8 cellular contexts compared by ENCODE assay signal in the genomic region with DNA sequence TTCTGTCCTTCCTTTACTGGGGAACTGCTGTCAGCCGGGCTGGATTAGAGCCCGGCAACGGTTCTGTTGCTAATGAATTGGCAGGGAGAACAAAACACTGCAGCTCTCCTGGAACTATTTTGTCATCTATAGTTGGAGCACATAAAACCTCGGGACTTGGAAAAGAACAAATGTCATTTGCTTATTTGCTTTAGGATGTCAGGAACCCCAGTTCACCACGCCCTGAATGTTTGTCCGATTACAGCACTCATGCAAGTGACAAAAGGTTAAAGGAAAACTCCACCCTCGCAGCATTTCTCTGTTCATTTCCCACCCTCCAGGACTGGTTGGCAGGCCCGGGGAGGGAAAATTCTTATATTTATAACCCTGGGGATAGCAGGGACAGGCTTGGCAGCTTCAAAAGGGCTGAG.
DNase-seq lines count a peak whose midpoint lies in the region; ATAC-seq and TF ChIP-seq lines count a peak whose summit lies in the region.

No MANE protein-coding gene starts in this region.

- peak overlapping the region; percentile 45 for H3K4me3 Mint-ChIP-seq in activated CD4-positive, alpha-beta T cell treated with anti-CD3 and anti-CD28 coated beads, Interleukin-2, amount 10 ng/mL, durations not matched to agents 24 days and 14 days
- peak overlapping the region; percentile 7 for H3K4me3 Mint-ChIP-seq in T-helper 17 cell
- no peak overlapping the region for H3K4me3 Mint-ChIP-seq in natural killer cell treated with Interleukin-12 subunit alpha and Interleukin-12 subunit beta and Interleukin-15 and Interleukin-18, amount 100 ng/mL, for 72 hours

- DNase-seq in activated CD4-positive, alpha-beta T cell treated with anti-CD3 and anti-CD28 coated beads, Interleukin-2, amount 10 ng/mL, durations not matched to agents 24 days and 14 days: peak; percentile 66
- DNase-seq in activated CD4-positive, alpha-beta T cell treated with anti-CD3 and anti-CD28 coated beads, Interleukin-2, amount 50 U/mL, for 1 hour: no peak
- DNase-seq in T-helper 17 cell (no peak), fibroblast of pulmonary artery (ENCODE audit: low read depth) (peak; percentile 96), non-pigmented ciliary epithelial cell (ENCODE audit: low read depth) (peak; percentile 54)
- DNase-seq in natural killer cell treated with Interleukin-12 subunit alpha and Interleukin-12 subunit beta and Interleukin-15 and Interleukin-18, amount 100 ng/mL, for 72 hours (ENCODE audit: low spot score): no peak

- intact Hi-C loops in activated CD4-positive, alpha-beta T cell treated with anti-CD3 and anti-CD28 coated beads, Interleukin-2, amount 10 ng/mL, durations not matched to agents 24 days and 14 days (cut with micrococcal nuclease): loop anchor here (2.0 kb wide), 1 partner anchor 66 kb away; a partner anchor contains a TSS

- H3K9me3 ChIP-seq in T-helper 17 cell (ENCODE audit: control insufficient read depth, low read length, poor library complexity, severe bottlenecking): no peaks in the 10 kb centered on the region

- peak overlapping the region; percentile 19 for H3K4me3 ChIP-seq in fibroblast of pulmonary artery (replicated peaks; ENCODE audit: low read depth, low read length)

- no peaks in the 10 kb centered on the region for H3K36me3 Mint-ChIP-seq in activated CD4-positive, alpha-beta T cell treated with anti-CD3 and anti-CD28 coated beads, Interleukin-2, amount 10 ng/mL, durations not matched to agents 24 days and 14 days (ENCODE audit: low read depth)
- peaks cover 3% of the 10 kb centered on the region for H3K36me3 Mint-ChIP-seq in T-helper 17 cell (ENCODE audit: low read depth)
- H3K36me3 Mint-ChIP-seq in natural killer cell treated with Interleukin-12 subunit alpha and Interleukin-12 subunit beta and Interleukin-15 and Interleukin-18, amount 100 ng/mL, for 72 hours: no peaks in the 10 kb centered on the region

- peaks cover 51% of the 10 kb centered on the region for H3K4me1 Mint-ChIP-seq in activated CD4-positive, alpha-beta T cell treated with anti-CD3 and anti-CD28 coated beads, Interleukin-2, amount 10 ng/mL, durations not matched to agents 24 days and 14 days
- H3K4me1 Mint-ChIP-seq in T-helper 17 cell: peaks cover 8% of the 10 kb centered on the region
- peaks cover 4 to 9% of the 10 kb centered on the region in 2 donors for H3K4me1 Mint-ChIP-seq in natural killer cell treated with Interleukin-12 subunit alpha and Interleukin-12 subunit beta and Interleukin-15 and Interleukin-18, amount 100 ng/mL, for 72 hours (ENCODE audit: low read depth in 2 of 2)

- H3K27me3 Mint-ChIP-seq in activated CD4-positive, alpha-beta T cell treated with anti-CD3 and anti-CD28 coated beads, Interleukin-2, amount 10 ng/mL, durations not matched to agents 24 days and 14 days: no peaks in the 10 kb centered on the region
- no peaks in the 10 kb centered on the region for H3K27me3 Mint-ChIP-seq in T-helper 17 cell
- H3K27me3 Mint-ChIP-seq in natural killer cell treated with Interleukin-12 subunit alpha and Interleukin-12 subunit beta and Interleukin-15 and Interleukin-18, amount 100 ng/mL, for 72 hours: peaks cover 0 to 4% of the 10 kb centered on the region in 2 donors

- H3K9me3 Mint-ChIP-seq in activated CD4-positive, alpha-beta T cell treated with anti-CD3 and anti-CD28 coated beads, Interleukin-2, amount 10 ng/mL, durations not matched to agents 24 days and 14 days: no peaks in the 10 kb centered on the region
- no peaks in the 10 kb centered on the region for H3K9me3 Mint-ChIP-seq in natural killer cell treated with Interleukin-12 subunit alpha and Interleukin-12 subunit beta and Interleukin-15 and Interleukin-18, amount 100 ng/mL, for 72 hours

- peak overlapping the region; percentile 78 for H3K27ac Mint-ChIP-seq in activated CD4-positive, alpha-beta T cell treated with anti-CD3 and anti-CD28 coated beads, Interleukin-2, amount 10 ng/mL, durations not matched to agents 24 days and 14 days
- H3K27ac Mint-ChIP-seq in T-helper 17 cell: no peak overlapping the region
- no peak overlapping the region for H3K27ac Mint-ChIP-seq in natural killer cell treated with Interleukin-12 subunit alpha and Interleukin-12 subunit beta and Interleukin-15 and Interleukin-18, amount 100 ng/mL, for 72 hours

- ATAC-seq in T-helper 17 cell (no peak), GM18868 (IDR thresholded peaks at IDR 0.05; ENCODE audit: unreplicated experiment) (no peak), HG03196 (IDR thresholded peaks at IDR 0.05; ENCODE audit: unreplicated experiment) (no peak)
- no peak for ATAC-seq in natural killer cell treated with Interleukin-12 subunit alpha and Interleukin-12 subunit beta and Interleukin-15 and Interleukin-18, amount 100 ng/mL, for 72 hours

- TF ChIP-seq CTCF in fibroblast of pulmonary artery (IDR thresholded peaks at IDR 0.05; ENCODE audit: low read length, missing control alignments): no peak

Comparison
In these comparisons a context has a peak if more than half of its experiments do, and no peak if none do; other contexts are left out.
1. DNase-seq: peak in activated CD4-positive, alpha-beta T cell treated with anti-CD3 and anti-CD28 coated beads, Interleukin-2, amount 10 ng/mL, durations not matched to agents 24 days and 14 days (single experiment), fibroblast of pulmonary artery (single experiment) and non-pigmented ciliary epithelial cell (single experiment); none in activated CD4-positive, alpha-beta T cell treated with anti-CD3 and anti-CD28 coated beads, Interleukin-2, amount 50 U/mL, for 1 hour (single experiment), T-helper 17 cell (0 of 3) and natural killer cell treated with Interleukin-12 subunit alpha and Interleukin-12 subunit beta and Interleukin-15 and Interleukin-18, amount 100 ng/mL, for 72 hours (single experiment).